ENCODE assay signal across 16 cellular contexts in the genomic region with DNA sequence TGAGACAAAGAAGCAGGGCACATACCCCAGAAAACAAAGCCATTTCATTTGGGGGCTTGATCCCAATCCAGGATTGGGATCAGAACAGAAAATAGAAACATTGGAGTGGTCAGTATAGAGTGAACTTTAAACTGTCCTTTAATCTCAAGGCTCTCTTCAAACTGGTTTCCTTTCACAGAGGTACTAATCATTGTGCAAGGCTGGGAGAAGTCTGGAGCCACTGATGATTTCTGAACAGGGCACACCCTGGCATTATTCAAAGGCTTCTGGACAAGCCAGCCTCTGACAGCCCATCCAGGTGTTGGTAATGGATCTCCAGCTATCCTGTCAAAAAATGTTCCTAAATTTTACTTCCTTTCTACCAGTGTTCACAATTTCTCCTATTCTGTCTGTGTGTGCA.
DNase-seq lines count a peak whose midpoint lies in the region; ATAC-seq and FAIRE-seq lines count a peak whose summit lies in the region.
"Had no signal": no experiment of that assay in that cellular context is flagged by ENCODE, and none has a peak within 500 bp of the region (broad histone marks: within the 10 kb centered on the region; RNA-seq: fewer than 3 reads in every experiment).

No MANE protein-coding gene starts in this region.

- H3K27me3 ChIP-seq in mucosa of stomach (ENCODE audit: control insufficient read depth, insufficient read depth, low read length) (no peaks in the 10 kb centered on the region), aorta (ENCODE audit: control insufficient read depth in 1 of 2, insufficient read depth in 2 of 2, low read length in 1 of 2) (no peaks in the 10 kb centered on the region)
- H3K27me3 ChIP-seq: left lung, Peyer's patch, uterus had no signal

- peak overlapping the region; percentile 41 for H3K27ac Mint-ChIP-seq in T-helper 2 cell treated with Interferon-gamma antibody and Interleukin-4, amounts not matched to agents 5 μg/mL and 100 μg/mL, for 36 hours
- peak overlapping the region; percentile 48 for H3K27ac Mint-ChIP-seq in activated T-helper 1 cell treated with anti-CD3 and anti-CD28 coated beads, Interleukin-12 subunit alpha, Interleukin-12 subunit beta, Interleukin-2, Interleukin-4 antibody, amounts not matched to agents 30 ng/mL and 10 ng/mL and 1 ng/mL, durations not matched to agents 14 hours and 24 hours and 36 hours
- H3K27ac Mint-ChIP-seq: brain, GM23338 had no signal

- peaks cover 5% of the 10 kb centered on the region for H3K4me1 Mint-ChIP-seq in T-helper 2 cell treated with Interferon-gamma antibody and Interleukin-4, amounts not matched to agents 5 μg/mL and 100 μg/mL, for 36 hours (ENCODE audit: low read depth)
- peaks cover 7% of the 10 kb centered on the region for H3K4me1 Mint-ChIP-seq in activated T-helper 1 cell treated with anti-CD3 and anti-CD28 coated beads, Interleukin-12 subunit alpha, Interleukin-12 subunit beta, Interleukin-2, Interleukin-4 antibody, amounts not matched to agents 30 ng/mL and 10 ng/mL and 1 ng/mL, durations not matched to agents 14 hours and 24 hours and 36 hours (ENCODE audit: low read depth)
- H3K4me1 Mint-ChIP-seq: brain had no signal

- H3K27ac ChIP-seq in aorta (ENCODE audit: low read depth in 1 of 2, low read length in 2 of 2), result no peak overlapping the region
- H3K27ac ChIP-seq: left lung, Peyer's patch, uterus had no signal

- ATAC-seq in aorta (ENCODE audit: low FRiP score), result no peak
- ATAC-seq: GM23338, left lung had no signal

- H3K9me3 ChIP-seq in mucosa of stomach (ENCODE audit: control insufficient read depth, low read length) (no peaks in the 10 kb centered on the region), aorta (ENCODE audit: control insufficient read depth, low read length) (no peaks in the 10 kb centered on the region)
- H3K9me3 ChIP-seq: left lung, Peyer's patch, uterus had no signal

- H3K4me3 Mint-ChIP-seq in T-helper 2 cell treated with Interferon-gamma antibody and Interleukin-4, amounts not matched to agents 5 μg/mL and 100 μg/mL, for 36 hours, result peak overlapping the region; percentile 86
- H3K4me3 Mint-ChIP-seq in activated T-helper 1 cell treated with anti-CD3 and anti-CD28 coated beads, Interleukin-12 subunit alpha, Interleukin-12 subunit beta, Interleukin-2, Interleukin-4 antibody, amounts not matched to agents 30 ng/mL and 10 ng/mL and 1 ng/mL, durations not matched to agents 14 hours and 24 hours and 36 hours, result peak overlapping the region; percentile 76
- H3K4me3 Mint-ChIP-seq: brain, GM23338 had no signal

- no peaks in the 10 kb centered on the region for H3K36me3 ChIP-seq in mucosa of stomach (ENCODE audit: control insufficient read depth, insufficient read depth, low read length)
- H3K36me3 ChIP-seq in aorta (ENCODE audit: control insufficient read depth in 1 of 2, insufficient read depth in 2 of 2, low read length in 1 of 2), result no peaks in the 10 kb centered on the region
- H3K36me3 ChIP-seq: left lung, Peyer's patch, uterus had no signal

- H3K27me3 Mint-ChIP-seq in T-helper 2 cell treated with Interferon-gamma antibody and Interleukin-4, amounts not matched to agents 5 μg/mL and 100 μg/mL, for 36 hours (ENCODE audit: low read depth), result no peaks in the 10 kb centered on the region
- no peaks in the 10 kb centered on the region for H3K27me3 Mint-ChIP-seq in activated T-helper 1 cell treated with anti-CD3 and anti-CD28 coated beads, Interleukin-12 subunit alpha, Interleukin-12 subunit beta, Interleukin-2, Interleukin-4 antibody, amounts not matched to agents 30 ng/mL and 10 ng/mL and 1 ng/mL, durations not matched to agents 14 hours and 24 hours and 36 hours (ENCODE audit: insufficient read depth)
- H3K27me3 Mint-ChIP-seq: brain had no signal

- intact Hi-C loops in activated T-helper 1 cell treated with anti-CD3 and anti-CD28 coated beads, Interleukin-12 subunit alpha, Interleukin-12 subunit beta, Interleukin-2, Interleukin-4 antibody, amounts not matched to agents 30 ng/mL and 10 ng/mL and 1 ng/mL, durations not matched to agents 14 hours and 24 hours and 36 hours (cut with micrococcal nuclease), result no loop called here
- intact Hi-C loops in aorta (cut with DNase I), result no loop called here

- H3K4me3 ChIP-seq in mucosa of stomach (ENCODE audit: low read length) (no peak overlapping the region), aorta (ENCODE audit: low read length in 2 of 2) (no peak overlapping the region)
- H3K4me3 ChIP-seq: GM23338, uterus had no signal

- peak overlapping the region; percentile 56 for H3K9ac ChIP-seq in mucosa of stomach (ENCODE audit: low read length)

- H3K9me3 Mint-ChIP-seq in T-helper 2 cell treated with Interferon-gamma antibody and Interleukin-4, amounts not matched to agents 5 μg/mL and 100 μg/mL, for 36 hours, result no peaks in the 10 kb centered on the region
- H3K9me3 Mint-ChIP-seq in activated T-helper 1 cell treated with anti-CD3 and anti-CD28 coated beads, Interleukin-12 subunit alpha, Interleukin-12 subunit beta, Interleukin-2, Interleukin-4 antibody, amounts not matched to agents 30 ng/mL and 10 ng/mL and 1 ng/mL, durations not matched to agents 14 hours and 24 hours and 36 hours, result no peaks in the 10 kb centered on the region
- H3K9me3 Mint-ChIP-seq: brain, GM23338 had no signal

- no peak for DNase-seq in T-helper 2 cell treated with Interferon-gamma antibody and Interleukin-4, amounts not matched to agents 5 μg/mL and 100 μg/mL, for 36 hours (ENCODE audit: low spot score)
- DNase-seq in T-helper 2 cell (no peak), GM18507 (ENCODE audit: extremely low spot score, insufficient read length, low read depth) (no peak), aorta (no peak), AML-193 (lab: John Stamatoyannopoulos, UW) (no peak), NCI-H446 treated with DMSO at 0.1 percent for 48 hours (lab: John Stamatoyannopoulos, UW) (no peak)
- DNase-seq in activated T-helper 1 cell treated with anti-CD3 and anti-CD28 coated beads, Interleukin-12 subunit alpha, Interleukin-12 subunit beta, Interleukin-2, Interleukin-4 antibody, amounts not matched to agents 30 ng/mL and 10 ng/mL and 1 ng/mL, durations not matched to agents 14 hours and 24 hours and 36 hours (ENCODE audit: low spot score), result no peak
- DNase-seq: DMS53, head of caudate nucleus, left lung, Peyer's patch, uterus had no signal

- H3K4me1 ChIP-seq in mucosa of stomach (ENCODE audit: control insufficient read depth, insufficient read depth, low read length), result no peaks in the 10 kb centered on the region
- no peaks in the 10 kb centered on the region for H3K4me1 ChIP-seq in aorta (ENCODE audit: control insufficient read depth in 1 of 2, insufficient read depth in 2 of 2, low read length in 2 of 2)
- H3K4me1 ChIP-seq: left lung, Peyer's patch, uterus had no signal

- no peaks in the 10 kb centered on the region for H3K36me3 Mint-ChIP-seq in T-helper 2 cell treated with Interferon-gamma antibody and Interleukin-4, amounts not matched to agents 5 μg/mL and 100 μg/mL, for 36 hours (ENCODE audit: low read depth)
- no peaks in the 10 kb centered on the region for H3K36me3 Mint-ChIP-seq in activated T-helper 1 cell treated with anti-CD3 and anti-CD28 coated beads, Interleukin-12 subunit alpha, Interleukin-12 subunit beta, Interleukin-2, Interleukin-4 antibody, amounts not matched to agents 30 ng/mL and 10 ng/mL and 1 ng/mL, durations not matched to agents 14 hours and 24 hours and 36 hours (ENCODE audit: low read depth)
- H3K36me3 Mint-ChIP-seq: brain had no signal

- FAIRE-seq in GM18507 (lab: Jason Lieb, UNC), result peak; percentile 77
- FAIRE-seq: A204.1 had no signal
